ENCODE assay signal across 23 cellular contexts in the genomic region with DNA sequence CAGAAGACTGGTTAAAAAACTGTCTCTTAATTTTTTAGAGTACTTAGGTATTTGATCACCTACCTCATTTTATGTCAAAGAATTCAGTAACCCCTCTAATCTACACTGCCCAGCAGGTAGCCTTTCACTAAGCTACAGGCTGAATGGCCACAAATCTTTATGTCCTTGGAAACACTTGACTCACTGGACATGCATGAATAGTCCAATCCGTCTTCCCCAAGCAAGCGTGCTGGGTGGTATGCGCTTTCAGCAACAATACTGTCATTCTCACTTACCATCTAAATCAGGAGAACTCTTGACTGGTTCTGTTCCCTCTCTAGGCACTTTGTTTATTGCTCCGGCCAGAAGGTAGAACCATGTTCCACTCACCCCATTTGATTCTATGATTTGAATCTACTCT.
DNase-seq lines count a peak whose midpoint lies in the region; ATAC-seq, FAIRE-seq and TF ChIP-seq lines count a peak whose summit lies in the region.
"Had no signal": no experiment of that assay in that cellular context is flagged by ENCODE, and none has a peak within 500 bp of the region (broad histone marks: within the 10 kb centered on the region; RNA-seq: fewer than 3 reads in every experiment).

No MANE protein-coding gene starts in this region.

- POLR2A ChIA-PET in HepG2 (lab: Yijun Ruan, JAX): no interaction called here

- H3K4me1 ChIP-seq in HepG2 (ENCODE audit: insufficient read depth, low read length) (no peaks in the 10 kb centered on the region), right lobe of liver (peaks cover 0 to 6% (median 2%) of the 10 kb centered on the region in 4 donors), osteoblast (ENCODE audit: insufficient read depth, low read length) (no peaks in the 10 kb centered on the region)
- H3K4me1 ChIP-seq: HAP-1 had no signal

- 7% methylated on average over 4 of the region's 4 CpGs for WGBS in HepG2 (ENCODE audit: low lambda C conversion rate)
- WGBS in right lobe of liver (ENCODE audit: insufficient coverage, low coverage, low lambda C conversion rate, missing lambda C conversion rate): 31% methylated on average over 2 of the region's 4 CpGs

- H3K4me3 ChIP-seq in HepG2 (replicated peaks in 1 of 3; ENCODE audit: insufficient read depth in 1 of 3, low read depth in 2 of 3, low read length in 3 of 3) (no peak overlapping the region), right lobe of liver (no peak overlapping the region), osteoblast (ENCODE audit: insufficient read depth, low read length) (no peak overlapping the region)
- H3K4me3 ChIP-seq: HAP-1, SK-N-MC had no signal

- H3K27ac ChIP-seq in HepG2 (ENCODE audit: extremely low read length, insufficient read depth, low read length) (no peak overlapping the region), right lobe of liver (no peak overlapping the region), osteoblast (ENCODE audit: low read depth, low read length) (no peak overlapping the region)
- H3K27ac ChIP-seq: SK-N-MC had no signal

- TF ChIP-seq EP300 in HepG2 (IDR thresholded peaks at IDR 0.05; ENCODE audit: low read depth in 2 of 2, low read length in 2 of 2) (no peak), HepG2 (CRISPR knock-in tag; IDR thresholded peaks at IDR 0.05; ENCODE audit: borderline replicate concordance) (no peak)

- in situ Hi-C loops in HepG2 (cut with HindIII; ENCODE audit: extremely low pct_ligation_motif_present, low pct_unique_long_range_greater_than_20kb): no loop called here

- BruUV-seq in HepG2 (replicated peaks; lab: Mats Ljungman, UMichigan): no TSS peak

- H4K20me1 ChIP-seq in HepG2 (ENCODE audit: insufficient read depth, low read length): no peaks in the 10 kb centered on the region
- no peaks in the 10 kb centered on the region for H4K20me1 ChIP-seq in osteoblast (ENCODE audit: insufficient read depth, low read length)

- FAIRE-seq in HepG2 (lab: Jason Lieb, UNC): no peak
- FAIRE-seq: GM12891, RCC 7860 had no signal

- H2AFZ ChIP-seq in HepG2 (ENCODE audit: low read length): no peak overlapping the region
- no peak overlapping the region for H2AFZ ChIP-seq in osteoblast (ENCODE audit: low read length)

- H3K9me3 ChIP-seq in HepG2 (ENCODE audit: low read length) (no peaks in the 10 kb centered on the region), right lobe of liver (no peaks in the 10 kb centered on the region), osteoblast (ENCODE audit: low read depth, low read length) (no peaks in the 10 kb centered on the region)
- H3K9me3 ChIP-seq: HAP-1 had no signal

- H3K4me2 ChIP-seq in HepG2 (ENCODE audit: low read depth, low read length): no peak overlapping the region
- no peak overlapping the region for H3K4me2 ChIP-seq in osteoblast (ENCODE audit: insufficient read depth, low read length)

- intact Hi-C loops in HepG2 (cut with micrococcal nuclease; ENCODE audit: unreplicated experiment): no loop called here
- intact Hi-C loops in right lobe of liver (cut with DNase I): no loop called here

- H3K27me3 ChIP-seq in HepG2 (ENCODE audit: control insufficient read depth in 1 of 2, insufficient read depth in 2 of 2, low read length in 2 of 2) (no peaks in the 10 kb centered on the region), right lobe of liver (no peaks in the 10 kb centered on the region), osteoblast (ENCODE audit: insufficient read depth, low read length) (no peaks in the 10 kb centered on the region)

- ATAC-seq in HepG2: no peak
- no peak for ATAC-seq in right lobe of liver
- ATAC-seq in GM18868 (IDR thresholded peaks at IDR 0.05; ENCODE audit: unreplicated experiment): no peak
- ATAC-seq in HG03097 (IDR thresholded peaks at IDR 0.05; ENCODE audit: low FRiP score, unreplicated experiment): no peak
- no peak for ATAC-seq in GM18511 (IDR thresholded peaks at IDR 0.05; ENCODE audit: unreplicated experiment)

- TF ChIP-seq POLR2A in HepG2 (IDR thresholded peaks at IDR 0.05; ENCODE audit: insufficient read depth in 1 of 2, low read depth in 2 of 2, low read length in 2 of 2) (no peak), right lobe of liver (IDR thresholded peaks at IDR 0.05) (no peak)

- H3K79me2 ChIP-seq in HepG2 (ENCODE audit: insufficient read depth, low read length) (no peaks in the 10 kb centered on the region), osteoblast (ENCODE audit: insufficient read depth, low read length) (no peaks in the 10 kb centered on the region)

- no peak for DNase-seq in HepG2 (ENCODE audit: low spot score)
- no peak for DNase-seq in right lobe of liver
- DNase-seq in iris pigment epithelial cell (ENCODE audit: low read depth): peak; percentile 2
- DNase-seq in osteoblast (ENCODE audit: insufficient read length, low spot score, missing footprints): peak; percentile 35
- DNase-seq: Calu3, DMS79 treated with DMSO at 0.1 percent for 48 hours, GF-D8, Karpas-422, NCI-H1092 treated with DMSO at 0.1 percent for 48 hours, NCI-H1436, NCI-H187, NCI-H2081 treated with DMSO at 0.1 percent for 48 hours, NCI-H446, NCI-H524 treated with DMSO at 0.1 percent for 48 hours, NCI-H774, SIG-M5 had no signal

- H3K36me3 ChIP-seq in HepG2 (replicated peaks in 1 of 2; ENCODE audit: control insufficient read depth in 1 of 2, insufficient read depth in 2 of 2, low read length in 2 of 2): no peaks in the 10 kb centered on the region
- H3K36me3 ChIP-seq in right lobe of liver: no peaks in the 10 kb centered on the region
- no peaks in the 10 kb centered on the region for H3K36me3 ChIP-seq in osteoblast (ENCODE audit: insufficient read depth, low read length)
- H3K36me3 ChIP-seq: HAP-1 had no signal

- no peak for TF ChIP-seq CTCF in HepG2 (CRISPR knock-in tag; IDR thresholded peaks at IDR 0.05)
- no peak for TF ChIP-seq CTCF in right lobe of liver (IDR thresholded peaks at IDR 0.05)
- no peak for TF ChIP-seq CTCF in osteoblast (IDR thresholded peaks at IDR 0.05; ENCODE audit: extremely low read depth, low read depth, low read length)

- CTCF ChIA-PET in HepG2 (lab: Yijun Ruan, JAX; ENCODE audit: low intra/inter-chr PET ratio, low total read pairs): no interaction called here

- TF ChIP-seq RAD21 in HepG2 (CRISPR knock-in tag; IDR thresholded peaks at IDR 0.05): no peak

- H3K9ac ChIP-seq in HepG2 (ENCODE audit: insufficient read depth, low read depth, low read length): no peak overlapping the region

TF ChIP-seq in HepG2, 621 proteins besides CTCF, POLR2A, EP300 and RAD21:
- TF ChIP-seq RFX5 (IDR thresholded peaks at IDR 0.05; ENCODE audit: low read depth, low read length) (peak; percentile 75), ZNF598 (CRISPR knock-in tag; IDR thresholded peaks at IDR 0.05; ENCODE audit: borderline replicate concordance) (no peak), HMGA1 (CRISPR knock-in tag; conservative IDR thresholded peaks at IDR 0.05) (no peak), DMAP1 (CRISPR knock-in tag; IDR thresholded peaks at IDR 0.05) (no peak), BCL6 (CRISPR knock-in tag; IDR thresholded peaks at IDR 0.05) (no peak)

Comparison
In these comparisons a context has a peak if more than half of its experiments do, and no peak if none do; other contexts are left out.
1. DNase-seq: peak in iris pigment epithelial cell (single experiment) and osteoblast (single experiment); none in HepG2 (single experiment) and right lobe of liver (0 of 3).